In the genomic region with DNA sequence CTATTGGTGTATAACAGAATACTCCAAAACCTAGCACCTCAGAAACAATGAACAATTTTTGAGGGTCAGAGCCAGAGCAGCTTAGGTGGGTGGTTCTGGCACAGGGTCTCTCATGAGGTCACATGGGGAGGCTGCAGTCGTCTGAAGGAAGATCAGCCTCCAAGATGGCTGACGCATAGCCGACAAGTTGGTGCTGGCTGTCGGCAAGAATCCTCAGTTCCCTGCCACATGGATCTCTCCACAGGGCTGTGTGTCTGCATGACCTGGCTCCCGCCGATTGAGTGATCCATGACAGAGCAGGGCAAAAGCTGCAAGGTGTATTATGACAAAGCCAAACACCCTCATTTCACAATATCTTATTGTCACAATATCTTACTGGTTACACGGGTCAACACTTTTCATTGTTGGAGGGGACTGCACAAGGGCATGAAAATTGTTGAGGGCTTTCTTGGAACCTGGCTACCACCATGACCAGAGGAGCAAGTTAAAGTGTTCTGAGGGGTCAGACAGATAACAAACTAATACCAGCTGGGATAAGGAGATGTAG, we compare ENCODE assay signal across 15 cellular contexts. TPM values are rescaled to one million over a fixed set of nuclear protein-coding genes. Genes with fewer than 3 reads are reported as not detected.
DNase-seq lines count a peak whose midpoint lies in the region; ATAC-seq and TF ChIP-seq lines count a peak whose summit lies in the region.
"Had no signal": no experiment of that assay in that cellular context is flagged by ENCODE, and none has a peak within 500 bp of the region (broad histone marks: within the 10 kb centered on the region; RNA-seq: fewer than 3 reads in every experiment).

No MANE protein-coding gene starts in this region.

- H3K9ac ChIP-seq in MM.1S (ENCODE audit: low read length) = no peak overlapping the region

- intact Hi-C loops in PC-9 (cut with micrococcal nuclease; ENCODE audit: unreplicated experiment) = no loop called here
- intact Hi-C loops in posterior cingulate gyrus (cut with DNase I) = no loop called here

- H3K36me3 ChIP-seq in CD8-positive, alpha-beta memory T cell (ENCODE audit: insufficient read depth, low read length) = no peaks in the 10 kb centered on the region
- H3K36me3 ChIP-seq in PC-9 (ENCODE audit: low read depth) (peaks cover 7% of the 10 kb centered on the region; the same call in 1 of the 2 replicates), MM.1S (replicated peaks; ENCODE audit: insufficient read depth, low read length) (no peaks in the 10 kb centered on the region)
- no peaks in the 10 kb centered on the region for H3K36me3 ChIP-seq in effector memory CD4-positive, alpha-beta T cell (ENCODE audit: control insufficient read depth, insufficient read depth, low read length)
- H3K36me3 ChIP-seq: prostate gland had no signal

- H3K4me3 Mint-ChIP-seq in CD8-positive, alpha-beta memory T cell = peak overlapping the region; percentile 43 to 79 (median 61)
- H3K4me3 Mint-ChIP-seq in natural killer cell treated with Interleukin-12 subunit alpha and Interleukin-12 subunit beta and Interleukin-15 and Interleukin-18, amount 100 ng/mL, for 72 hours = peak overlapping the region; percentile 59
- H3K4me3 Mint-ChIP-seq: activated CD8-positive, alpha-beta memory T cell treated with anti-CD3 and anti-CD28 coated beads, Interleukin-2, amount 10 ng/mL, durations not matched to agents 7 days and 5 days; endodermal cell; H9 had no signal

- H3K27ac ChIP-seq in CD8-positive, alpha-beta memory T cell (ENCODE audit: low read depth, low read length) = no peak overlapping the region
- 0 out of 2 replicates have a peak overlapping the region, but pooled peaks have one; percentile 10 for H3K27ac ChIP-seq in PC-9
- peak overlapping the region; percentile 40 for H3K27ac ChIP-seq in effector memory CD4-positive, alpha-beta T cell (ENCODE audit: insufficient read depth, low read length, poor library complexity, severe bottlenecking)
- H3K27ac ChIP-seq in MM.1S (ENCODE audit: low read length) = no peak overlapping the region
- H3K27ac ChIP-seq: prostate gland had no signal

- ATAC-seq in natural killer cell treated with Interleukin-12 subunit alpha and Interleukin-12 subunit beta and Interleukin-15 and Interleukin-18, amount 100 ng/mL, for 72 hours = no peak
- no peak for ATAC-seq in GM21576 (IDR thresholded peaks at IDR 0.05; ENCODE audit: unreplicated experiment)
- ATAC-seq: activated CD8-positive, alpha-beta memory T cell treated with anti-CD3 and anti-CD28 coated beads, Interleukin-2, amount 10 ng/mL, durations not matched to agents 7 days and 5 days had no signal

- H3K79me2 ChIP-seq in PC-9 (ENCODE audit: low read depth) (peaks cover 92% of the 10 kb centered on the region), MM.1S (ENCODE audit: low read length) (peaks cover 89% of the 10 kb centered on the region)

- H3K9me2 ChIP-seq in PC-9 (ENCODE audit: insufficient read depth) = no peaks in the 10 kb centered on the region
- no peaks in the 10 kb centered on the region for H3K9me2 ChIP-seq in MM.1S (replicated peaks; ENCODE audit: insufficient read depth, low read length)

- H3K27me3 ChIP-seq in CD8-positive, alpha-beta memory T cell (ENCODE audit: insufficient read depth, low read length, poor library complexity, severe bottlenecking) = no peaks in the 10 kb centered on the region
- H3K27me3 ChIP-seq in PC-9 (ENCODE audit: insufficient read depth, low read depth) = no peaks in the 10 kb centered on the region
- H3K27me3 ChIP-seq in effector memory CD4-positive, alpha-beta T cell (replicated peaks; ENCODE audit: control insufficient read depth, insufficient read depth, low read length, poor library complexity, severe bottlenecking) = no peaks in the 10 kb centered on the region
- no peaks in the 10 kb centered on the region for H3K27me3 ChIP-seq in MM.1S (replicated peaks; ENCODE audit: insufficient read depth, low read length)

- DNase-seq in CD8-positive, alpha-beta memory T cell = no peak
- DNase-seq in PC-9 (no peak), posterior cingulate gyrus (no peak), MM.1S (no peak), nucleus accumbens (lab: John Stamatoyannopoulos, UW) (no peak)
- no peak for DNase-seq in effector memory CD4-positive, alpha-beta T cell
- DNase-seq in natural killer cell treated with Interleukin-12 subunit alpha and Interleukin-12 subunit beta and Interleukin-15 and Interleukin-18, amount 100 ng/mL, for 72 hours (ENCODE audit: low spot score) = no peak
- DNase-seq: activated CD8-positive, alpha-beta memory T cell treated with anti-CD3 and anti-CD28 coated beads, Interleukin-2, amount 10 ng/mL, durations not matched to agents 7 days and 5 days; Caco-2; endodermal cell; H9; NCI-H2029 treated with DMSO at 0.1 percent for 48 hours; stimulated activated CD4-positive, alpha-beta T cell treated with anti-CD3 and anti-CD28 coated beads, Interleukin-4, amount 100 ng/mL, for 1 hour had no signal

- H3F3A ChIP-seq in PC-9 (ENCODE audit: insufficient read depth, low read depth) = peaks cover 2% of the 10 kb centered on the region
- H3F3A ChIP-seq in MM.1S (ENCODE audit: insufficient read depth, low read length) = peaks cover 2% of the 10 kb centered on the region

- H3K9me3 ChIP-seq in CD8-positive, alpha-beta memory T cell (ENCODE audit: low read length) = no peaks in the 10 kb centered on the region
- H3K9me3 ChIP-seq in PC-9 (ENCODE audit: insufficient read depth, low read depth) (no peaks in the 10 kb centered on the region), MM.1S (replicated peaks; ENCODE audit: insufficient read depth, low read length) (no peaks in the 10 kb centered on the region)
- no peaks in the 10 kb centered on the region for H3K9me3 ChIP-seq in effector memory CD4-positive, alpha-beta T cell (ENCODE audit: control insufficient read depth, low read length)
- H3K9me3 ChIP-seq: Caco-2, prostate gland had no signal

- TF ChIP-seq CTCF in PC-9 (conservative IDR thresholded peaks at IDR 0.05) = no peak
- no peak for TF ChIP-seq CTCF in MM.1S (IDR thresholded peaks at IDR 0.05; ENCODE audit: low read length)

- no TSS peak for BruUV-seq in PC-9 (replicated peaks; lab: Mats Ljungman, UMichigan)

- no peaks in the 10 kb centered on the region for H3K27me3 Mint-ChIP-seq in CD8-positive, alpha-beta memory T cell
- no peaks in the 10 kb centered on the region for H3K27me3 Mint-ChIP-seq in natural killer cell treated with Interleukin-12 subunit alpha and Interleukin-12 subunit beta and Interleukin-15 and Interleukin-18, amount 100 ng/mL, for 72 hours
- H3K27me3 Mint-ChIP-seq: activated CD8-positive, alpha-beta memory T cell treated with anti-CD3 and anti-CD28 coated beads, Interleukin-2, amount 10 ng/mL, durations not matched to agents 7 days and 5 days had no signal

- H4K20me1 ChIP-seq in PC-9 (ENCODE audit: insufficient read depth) = peaks cover 81% of the 10 kb centered on the region
- peaks cover 5% of the 10 kb centered on the region; the same call in 1 of the 2 replicates for H4K20me1 ChIP-seq in MM.1S (ENCODE audit: insufficient read depth, low read length)

- POLR2A ChIA-PET in CD8-positive, alpha-beta memory T cell (lab: Charles Lee) = interaction anchor here (0.6 to 1.4 kb wide), 2 partner anchors 15 to 18 kb away, joined by 3 to 6 read pairs; no protein-coding TSS in a partner anchor
- POLR2A ChIA-PET in PC-9 (lab: Charles Lee; ENCODE audit: unreplicated experiment) = no interaction called here

- no peaks in the 10 kb centered on the region for H3K9me3 Mint-ChIP-seq in CD8-positive, alpha-beta memory T cell
- H3K9me3 Mint-ChIP-seq in natural killer cell treated with Interleukin-12 subunit alpha and Interleukin-12 subunit beta and Interleukin-15 and Interleukin-18, amount 100 ng/mL, for 72 hours = no peaks in the 10 kb centered on the region
- H3K9me3 Mint-ChIP-seq: endodermal cell, H9 had no signal

- H3K4me1 ChIP-seq in CD8-positive, alpha-beta memory T cell (ENCODE audit: insufficient read depth, low read length) = peaks cover 73% of the 10 kb centered on the region
- peaks cover 46% of the 10 kb centered on the region for H3K4me1 ChIP-seq in PC-9 (replicated peaks; ENCODE audit: insufficient read depth)
- peaks cover 43% of the 10 kb centered on the region for H3K4me1 ChIP-seq in effector memory CD4-positive, alpha-beta T cell (ENCODE audit: control insufficient read depth, insufficient read depth, low read length, poor library complexity, severe bottlenecking)
- H3K4me1 ChIP-seq in MM.1S (ENCODE audit: low read length) = peaks cover 12% of the 10 kb centered on the region; the same call in 1 of the 2 replicates

- H3K27ac Mint-ChIP-seq in CD8-positive, alpha-beta memory T cell = peak overlapping the region; percentile 74 to 100 (median 85)
- peak overlapping the region; percentile 18 to 69 for H3K27ac Mint-ChIP-seq in natural killer cell treated with Interleukin-12 subunit alpha and Interleukin-12 subunit beta and Interleukin-15 and Interleukin-18, amount 100 ng/mL, for 72 hours
- H3K27ac Mint-ChIP-seq: endodermal cell had no signal

- H3K4me1 Mint-ChIP-seq in CD8-positive, alpha-beta memory T cell = peaks cover 80 to 87% (median 86%) of the 10 kb centered on the region in 3 donors
- peaks cover 71 to 82% of the 10 kb centered on the region in 2 donors for H3K4me1 Mint-ChIP-seq in natural killer cell treated with Interleukin-12 subunit alpha and Interleukin-12 subunit beta and Interleukin-15 and Interleukin-18, amount 100 ng/mL, for 72 hours (ENCODE audit: low read depth in 2 of 2)

- CTCF ChIA-PET in CD8-positive, alpha-beta memory T cell (lab: Charles Lee) = interaction anchor here (1.5 kb wide), 1 partner anchor 32 kb away, joined by 3 read pairs; no protein-coding TSS in a partner anchor
- CTCF ChIA-PET in PC-9 (lab: Charles Lee) = no interaction called here

- H3K4me2 ChIP-seq in PC-9 (peak overlapping the region; percentile 92), MM.1S (ENCODE audit: low read depth, low read length) (no peak overlapping the region)

- H3K36me3 Mint-ChIP-seq in CD8-positive, alpha-beta memory T cell = peaks cover 0 to 21% (median 1%) of the 10 kb centered on the region in 3 donors
- H3K36me3 Mint-ChIP-seq in natural killer cell treated with Interleukin-12 subunit alpha and Interleukin-12 subunit beta and Interleukin-15 and Interleukin-18, amount 100 ng/mL, for 72 hours = peaks cover 6% of the 10 kb centered on the region

- peak overlapping the region; percentile 23 for H3K4me3 ChIP-seq in CD8-positive, alpha-beta memory T cell (ENCODE audit: low read length)
- H3K4me3 ChIP-seq in PC-9 (no peak overlapping the region), MM.1S (ENCODE audit: low read length) (no peak overlapping the region)
- no peak overlapping the region for H3K4me3 ChIP-seq in effector memory CD4-positive, alpha-beta T cell (ENCODE audit: insufficient read depth, low read depth, low read length, poor library complexity, severe bottlenecking)
- H3K4me3 ChIP-seq: prostate gland had no signal

- H2AFZ ChIP-seq in PC-9 = no peak overlapping the region
- no peak overlapping the region for H2AFZ ChIP-seq in MM.1S (ENCODE audit: low read length)

RNA-seq across cellular contexts. Expression of gene MYL12B, which starts 4.2 kb away (rescaled TPM):
- total RNA-seq in CD8-positive, alpha-beta memory T cell = 100 to 1,000 TPM; 251 to 252 TPM
- polyA plus RNA-seq in CD8-positive, alpha-beta memory T cell = 1,057 TPM
- total RNA-seq in PC-9 (2021) = 381 and 383 TPM in 2 replicates
- 100 to 1,000 TPM; 192 to 310 TPM for total RNA-seq in natural killer cell treated with Interleukin-12 subunit alpha and Interleukin-12 subunit beta and Interleukin-15 and Interleukin-18, amount 100 ng/mL, for 72 hours

RNA-seq across cellular contexts. Expression of gene MYL12A, which starts 18.5 kb away (rescaled TPM):
- total RNA-seq in CD8-positive, alpha-beta memory T cell = 100 to 1,000 TPM; 338 to 348 TPM
- 3,038 TPM for polyA plus RNA-seq in CD8-positive, alpha-beta memory T cell
- total RNA-seq in PC-9 (2021) = 469 and 532 TPM in 2 replicates
- total RNA-seq in natural killer cell treated with Interleukin-12 subunit alpha and Interleukin-12 subunit beta and Interleukin-15 and Interleukin-18, amount 100 ng/mL, for 72 hours = 100 to 1,000 TPM; 260 to 658 TPM

RNA-seq across cellular contexts. Expression of gene MYOM1, which starts 46.4 kb away (rescaled TPM):
- 1 to 10 TPM in 1 of 2 experiments, under 1 TPM in 1; 0.84 to 1.2 TPM for total RNA-seq in CD8-positive, alpha-beta memory T cell
- 0.92 TPM for polyA plus RNA-seq in CD8-positive, alpha-beta memory T cell
- 0.88 and 1.3 TPM in 2 replicates for total RNA-seq in PC-9 (2021)
- under 1 TPM; 0.88 to 0.98 TPM for total RNA-seq in natural killer cell treated with Interleukin-12 subunit alpha and Interleukin-12 subunit beta and Interleukin-15 and Interleukin-18, amount 100 ng/mL, for 72 hours

Comparison
In these comparisons a context has a peak if more than half of its experiments do, and no peak if none do; other contexts are left out.
1. H3K27ac ChIP-seq: peak in PC-9 (single experiment) and effector memory CD4-positive, alpha-beta T cell (single experiment); none in CD8-positive, alpha-beta memory T cell (single experiment) and MM.1S (single experiment).